8 cellular contexts compared by ENCODE assay signal in genomic region chr13:27270594-27271520, GRCh38. TPM values are rescaled to one million over a fixed set of nuclear protein-coding genes. Genes with fewer than 3 reads are reported as not detected.
DNase-seq lines count a peak whose midpoint lies in the region; ATAC-seq and TF ChIP-seq lines count a peak whose summit lies in the region.

Gene RASL11A (plus strand): TSS chr13:27270830. CDS start chr13:27270945, 115 bp downstream.

- H3K27me3 Mint-ChIP-seq in Calu3 (ENCODE audit: unreplicated experiment): peaks cover 24% of the 10 kb centered on the region
- peaks cover 18 to 27% of the 10 kb centered on the region in 2 donors for H3K27me3 Mint-ChIP-seq in natural killer cell (ENCODE audit: low read depth in 2 of 2)

- H3K9me3 Mint-ChIP-seq in Calu3 (ENCODE audit: low read depth, unreplicated experiment): no peaks in the 10 kb centered on the region
- H3K9me3 Mint-ChIP-seq in natural killer cell: no peaks in the 10 kb centered on the region

- TF ChIP-seq CTCF in Calu3 (IDR thresholded peaks at IDR 0.05; ENCODE audit: unreplicated experiment): peak; percentile 84
- peak; percentile 92 for TF ChIP-seq CTCF in Panc1 (IDR thresholded peaks at IDR 0.05)
- no peak for TF ChIP-seq CTCF in fibroblast of mammary gland (conservative IDR thresholded peaks at IDR 0.05; ENCODE audit: control insufficient read depth, insufficient read depth, low read depth, low read length)
- TF ChIP-seq CTCF in natural killer cell (IDR thresholded peaks at IDR 0.05): peak; percentile 97

- H3K27ac Mint-ChIP-seq in Calu3 (ENCODE audit: unreplicated experiment): peak within 1 kb of the TSS; percentile 56
- H3K27ac Mint-ChIP-seq in natural killer cell: peak within 1 kb of the TSS; percentile 45 to 69

- POLR2A ChIA-PET in Panc1 (lab: Charles Lee): interaction anchor here (0.6 kb wide), 2 partner anchors 65 to 196 kb away, joined by 3 read pairs; no protein-coding TSS in a partner anchor

- peak within 1 kb of the TSS; percentile 90 for H3K27ac ChIP-seq in Panc1 (ENCODE audit: low read length)

- ATAC-seq in GM19455 (IDR thresholded peaks at IDR 0.05; ENCODE audit: unreplicated experiment) (peak; percentile 88), Panc1 (peak; percentile 92), natural killer cell (peak; percentile 92 to 94 (median 92))

- no peaks in the 10 kb centered on the region for H3K27me3 ChIP-seq in Panc1 (ENCODE audit: control insufficient read depth, insufficient read depth, low read length)

- DNase-seq in Calu3: peak; percentile 73
- DNase-seq in HK-2 (ENCODE audit: unreplicated experiment): peak; percentile 71
- DNase-seq in Panc1 (ENCODE audit: low read depth, low spot score): no peak
- peak; percentile 57 for DNase-seq in activated T-helper 9 cell treated with anti-CD3 and anti-CD28 coated beads, Interleukin-2, amount 50 U/mL, for 16 hours (ENCODE audit: low read depth)
- peak; percentile 78 for DNase-seq in fibroblast of mammary gland (ENCODE audit: low read depth)
- peak; percentile 73 for DNase-seq in natural killer cell
- peak; percentile 57 for DNase-seq in stimulated activated naive CD4-positive, alpha-beta T cell treated with Interleukin-2 at 50 U/mL for 16 hours (lab: John Stamatoyannopoulos, UW)

- H3K4me3 ChIP-seq in Panc1 (ENCODE audit: low read depth in 2 of 2, low read length in 2 of 2): peak within 1 kb of the TSS; percentile 69 to 72
- peak within 1 kb of the TSS; percentile 60 for H3K4me3 ChIP-seq in fibroblast of mammary gland (ENCODE audit: control insufficient read depth, low read depth, low read length)

- no peaks in the 10 kb centered on the region; the same call in 1 of the 2 replicates for H3K36me3 ChIP-seq in Panc1 (ENCODE audit: control insufficient read depth, insufficient read depth, low read length)

- H3K36me3 Mint-ChIP-seq in Calu3 (ENCODE audit: insufficient read depth, unreplicated experiment): peaks cover 18% of the 10 kb centered on the region
- no peaks in the 10 kb centered on the region for H3K36me3 Mint-ChIP-seq in natural killer cell

- H3K4me3 Mint-ChIP-seq in Calu3 (ENCODE audit: low read depth, unreplicated experiment) (peak within 1 kb of the TSS; percentile 77), natural killer cell (peak within 1 kb of the TSS; percentile 93)

- CTCF ChIA-PET in Calu3 (lab: Charles Lee): interaction anchor here (0.6 to 1.2 kb wide), 5 partner anchors 9 to 143 kb away, joined by 3 to 10 read pairs (median 3); no protein-coding TSS in a partner anchor
- CTCF ChIA-PET in Panc1 (lab: Charles Lee): interaction anchor here (1.0 kb wide), 1 partner anchor 286 kb away, joined by 3 read pairs; no protein-coding TSS in a partner anchor

- H3K4me1 ChIP-seq in Panc1 (ENCODE audit: control insufficient read depth, insufficient read depth, low read length): peaks cover 16% of the 10 kb centered on the region

- in situ Hi-C loops in Panc1 (cut with HindIII; ENCODE audit: low pct_unique_long_range_greater_than_20kb, low sequenced_read_pairs): no loop called here

- no peaks in the 10 kb centered on the region for H3K9me3 ChIP-seq in Panc1 (ENCODE audit: control insufficient read depth, insufficient read depth, low read depth, low read length)

- intact Hi-C loops in Calu3 (cut with micrococcal nuclease; ENCODE audit: unreplicated experiment): loop anchor here (5.0 kb wide), 1 partner anchor 99 kb away; the partner anchor contains the start of gene USP12
- intact Hi-C loops in Panc1 (cut with micrococcal nuclease; ENCODE audit: unreplicated experiment): loop anchor here (10.0 kb wide), 1 partner anchor 286 kb away; no protein-coding TSS in a partner anchor
- intact Hi-C loops in natural killer cell (cut with micrococcal nuclease): loop anchor here (2.0 kb wide), 1 partner anchor 20 kb away; the partner anchor contains the start of gene RPL21

- H3K4me1 Mint-ChIP-seq in Calu3 (ENCODE audit: low read depth, unreplicated experiment) (peaks cover 15% of the 10 kb centered on the region), natural killer cell (peaks cover 14% of the 10 kb centered on the region in 2 donors)

- no TSS peak for BruUV-seq in Calu3 (replicated peaks; lab: Mats Ljungman, UMichigan)
- no TSS peak for BruUV-seq in Panc1 (replicated peaks; lab: Mats Ljungman, UMichigan)

RNA-seq across cellular contexts. Expression of gene RASL11A, which starts in this region (rescaled TPM):
- total RNA-seq in Calu3 (2022): 1.3 and 2.2 TPM in 2 replicates
- total RNA-seq in Panc1 (2021; ENCODE audit: unreplicated experiment): 136 TPM
- 157 TPM for polyA plus RNA-seq in Panc1 (2012; ENCODE audit: insufficient read length)
- total RNA-seq in natural killer cell: 1 to 10 TPM in 2 of 3 donors, under 1 TPM in 1; 0.70 to 2.0 (median 1.4) TPM

Comparison
In these comparisons a context has a peak if more than half of its experiments do, and no peak if none do; other contexts are left out.
1. RNA of gene RASL11A (total RNA-seq): 136 TPM in Panc1 (single experiment); 0.70 to 2.0 TPM in natural killer cell and 1.3 to 2.2 TPM in Calu3; every median in the first group is over 10 times any median in the second.
2. Peak in every context shown above with its lines, with median percentiles within 50 percentile points of each other: ATAC-seq.